9 cellular contexts compared by ENCODE assay signal in genomic region chr7:100568176-100568935, GRCh38. TPM values are rescaled to one million over a fixed set of nuclear protein-coding genes. Genes with fewer than 3 reads are reported as not detected.
DNase-seq lines count a peak whose midpoint lies in the region; ATAC-seq and TF ChIP-seq lines count a peak whose summit lies in the region.
"Had no signal": no experiment of that assay in that cellular context is flagged by ENCODE, and none has a peak within 500 bp of the region (broad histone marks: within the 10 kb centered on the region; RNA-seq: fewer than 3 reads in every experiment).

No MANE protein-coding gene starts in this region.

- H3K27ac Mint-ChIP-seq in activated naive CD8-positive, alpha-beta T cell = peak overlapping the region; percentile 16

- ATAC-seq in mucosa of descending colon (peak; percentile 54), HG03354 (IDR thresholded peaks at IDR 0.05; ENCODE audit: poor library complexity, severe bottlenecking, unreplicated experiment) (no peak)

- no peaks in the 10 kb centered on the region for H3K36me3 Mint-ChIP-seq in activated naive CD8-positive, alpha-beta T cell

- H3K4me1 Mint-ChIP-seq in activated naive CD8-positive, alpha-beta T cell (ENCODE audit: low read depth) = peaks cover 41% of the 10 kb centered on the region

- peaks cover 19% of the 10 kb centered on the region for H3K36me3 ChIP-seq in BLaER1
- H3K36me3 ChIP-seq in mucosa of descending colon (ENCODE audit: low read depth) = no peaks in the 10 kb centered on the region

- peaks cover 25% of the 10 kb centered on the region for H3K27me3 ChIP-seq in BLaER1

- no peak overlapping the region for H3K4me3 ChIP-seq in BLaER1
- H3K4me3 ChIP-seq in mucosa of descending colon = no peak overlapping the region

- TF ChIP-seq POLR2A in GM18526 (IDR thresholded peaks at IDR 0.05; ENCODE audit: extremely low read depth, insufficient read length) = peak; percentile 12

- intact Hi-C loops in mucosa of descending colon (cut with DNase I, micrococcal nuclease) = no loop called here

- DNase-seq in mucosa of descending colon (peak; percentile 69 to 77 (median 76)), HuH-7 (ENCODE audit: low spot score) (no peak), iPS-NIHi11 (ENCODE audit: low spot score) (no peak), NCI-H146 (lab: John Stamatoyannopoulos, UW) (no peak)
- DNase-seq: activated naive CD4-positive, alpha-beta T cell treated with anti-CD3 and anti-CD28 coated beads, Interleukin-2, amount 50 U/mL, for 16 hours had no signal

- H4K20me1 ChIP-seq in BLaER1 = peaks cover 40% of the 10 kb centered on the region

- H3K4me1 ChIP-seq in BLaER1 (peaks cover 73% of the 10 kb centered on the region), mucosa of descending colon (ENCODE audit: low read depth) (peaks cover 32% of the 10 kb centered on the region)

- peak overlapping the region; percentile 60 for H3K4me3 Mint-ChIP-seq in activated naive CD8-positive, alpha-beta T cell

- H3K9me3 ChIP-seq in BLaER1 (no peaks in the 10 kb centered on the region), mucosa of descending colon (no peaks in the 10 kb centered on the region)

- peak overlapping the region; percentile 41; the same call in 1 of the 2 replicates for H3K27ac ChIP-seq in BLaER1

- no peak for TF ChIP-seq CTCF in mucosa of descending colon (IDR thresholded peaks at IDR 0.05)

- H3K4me2 ChIP-seq in BLaER1 = peak overlapping the region; percentile 91

- H3K27me3 Mint-ChIP-seq in activated naive CD8-positive, alpha-beta T cell = no peaks in the 10 kb centered on the region

- H3K9me3 Mint-ChIP-seq in activated naive CD8-positive, alpha-beta T cell (ENCODE audit: low read depth) = no peaks in the 10 kb centered on the region

- H3K9ac ChIP-seq in BLaER1 = no peak overlapping the region; the same call in 1 of the 2 replicates

RNA-seq across cellular contexts. Expression of gene SAP25, which starts 5.3 kb away (rescaled TPM):
- total RNA-seq in mucosa of descending colon = 1 to 10 TPM; 2.8 to 4.3 (median 3.5) TPM

RNA-seq across cellular contexts. Expression of gene LRCH4, which starts 17.6 kb away (rescaled TPM):
- 10 to 100 TPM; 57.2 to 71.0 (median 63.9) TPM for total RNA-seq in mucosa of descending colon

RNA-seq across cellular contexts. Expression of gene FBXO24, which starts 17.8 kb away (rescaled TPM):
- total RNA-seq in mucosa of descending colon = 1 to 10 TPM in 1 of 3 donors, under 1 TPM in 2; 0.48 to 1.1 (median 0.66) TPM

RNA-seq across cellular contexts. Expression of gene AGFG2, which starts 29.4 kb away (rescaled TPM):
- total RNA-seq in mucosa of descending colon = 100 to 1,000 TPM in 1 of 3 donors, 10 to 100 TPM in 2; 56.5 to 113 (median 58.1) TPM

RNA-seq across cellular contexts. Expression of gene PCOLCE, which starts 33.8 kb away (rescaled TPM):
- total RNA-seq in mucosa of descending colon = 10 to 100 TPM in 2 of 3 donors, 1 to 10 TPM in 1; 6.1 to 47.9 (median 18.9) TPM

Comparison
In these comparisons a context has a peak if more than half of its experiments do, and no peak if none do; other contexts are left out.
1. DNase-seq: peak in mucosa of descending colon (3 of 3); none in HuH-7 (single experiment), iPS-NIHi11 (single experiment) and NCI-H146 (single experiment).